Comparison of ENCODE assay signal across 9 cellular contexts in the genomic region with DNA sequence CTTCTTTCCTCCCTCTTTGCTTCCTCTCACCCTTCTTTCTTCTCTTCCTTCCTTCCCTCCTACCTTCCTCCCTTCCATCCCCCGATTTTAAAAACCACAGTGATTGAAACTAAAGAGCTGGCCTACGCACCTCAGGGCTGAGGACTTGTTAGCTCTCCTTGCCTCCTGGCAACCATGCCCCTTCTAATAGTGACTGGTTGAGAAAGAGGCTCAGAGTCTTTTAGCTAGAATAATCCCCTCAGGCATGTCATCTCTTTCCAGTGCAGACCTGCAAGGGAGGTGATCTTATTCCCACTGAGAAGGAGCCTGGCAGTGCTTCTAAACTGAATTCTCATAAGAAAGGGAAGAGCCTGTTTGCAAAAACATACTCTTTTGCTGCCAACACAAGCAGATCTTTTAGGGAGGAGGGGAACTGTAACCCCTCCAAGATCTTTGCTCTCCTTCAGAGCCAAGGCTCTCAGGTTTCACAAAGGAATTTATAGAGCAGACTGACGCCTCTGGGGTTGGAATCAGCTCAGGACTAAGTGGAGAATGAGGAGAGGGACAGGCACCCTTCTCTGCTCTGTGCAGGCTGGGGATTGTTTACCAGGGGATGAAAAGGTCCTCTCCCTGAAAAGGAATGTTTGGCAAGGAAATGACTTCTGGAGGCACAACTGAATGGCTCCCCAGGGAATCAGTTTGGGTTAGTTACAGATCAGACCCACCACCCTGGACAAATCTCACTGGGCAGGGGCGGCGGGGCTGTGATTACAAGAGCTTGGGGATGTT. TPM values are rescaled to one million over a fixed set of nuclear protein-coding genes. Genes with fewer than 3 reads are reported as not detected.
DNase-seq lines count a peak whose midpoint lies in the region; ATAC-seq and TF ChIP-seq lines count a peak whose summit lies in the region.
"Had no signal": no experiment of that assay in that cellular context is flagged by ENCODE, and none has a peak within 500 bp of the region (broad histone marks: within the 10 kb centered on the region; RNA-seq: fewer than 3 reads in every experiment).

No MANE protein-coding gene starts in this region.

- peak overlapping the region; percentile 52 to 74 (median 57) for H3K27ac ChIP-seq in thyroid gland

- DNase-seq in HT1080 (ENCODE audit: low read depth), result peak; percentile 82
- DNase-seq in astrocyte of the spinal cord (ENCODE audit: low read depth, low spot score), result peak; percentile 92
- peak; percentile 43 for DNase-seq in kidney glomerular epithelial cell (lab: John Stamatoyannopoulos, UW)
- DNase-seq in thyroid gland, result peak; percentile 29 to 52
- no peak for DNase-seq in GM10248 (ENCODE audit: extremely low spot score)
- no peak for DNase-seq in stimulated activated CD4-positive, alpha-beta T cell treated with anti-CD3 and anti-CD28 coated beads, Interleukin-12 subunit alpha, Interleukin-12 subunit beta, amount 100 ng/mL, for 4 hours
- DNase-seq: effector CD8-positive, alpha-beta T cell had no signal

- POLR2A ChIA-PET in GM10248 (lab: Yijun Ruan, JAX), result no interaction called here

- CTCF ChIA-PET in GM10248 (lab: Yijun Ruan, JAX), result interaction anchor here (1.2 to 1.8 kb wide), 3 partner anchors 9 to 320 kb away, joined by 4 to 5 read pairs (median 4); a partner anchor contains a TSS

- peaks cover 20 to 26% of the 10 kb centered on the region in 2 donors for H3K4me1 ChIP-seq in thyroid gland

- H3K36me3 ChIP-seq in thyroid gland, result no peaks in the 10 kb centered on the region

- WGBS in thyroid gland, 2 donors, result 27 to 28% methylated on average over 5 of the region's 5 CpGs

- intact Hi-C loops in thyroid gland (cut with DNase I), result no loop called here

- ATAC-seq in GM21515 (IDR thresholded peaks at IDR 0.05; ENCODE audit: unreplicated experiment), result no peak
- ATAC-seq in HG02981 (IDR thresholded peaks at IDR 0.05; ENCODE audit: unreplicated experiment), result no peak

- no peaks in the 10 kb centered on the region for H3K27me3 ChIP-seq in thyroid gland

- in situ Hi-C loops in astrocyte of the spinal cord (cut with HindIII; ENCODE audit: low sequenced_read_pairs), result no loop called here

- no peak for TF ChIP-seq CTCF in astrocyte of the spinal cord (IDR thresholded peaks at IDR 0.05; ENCODE audit: low read depth, low read length)
- TF ChIP-seq CTCF in thyroid gland (IDR thresholded peaks at IDR 0.05), result no peak
- TF ChIP-seq CTCF in GM10248 (IDR thresholded peaks at IDR 0.05; ENCODE audit: control extremely low read depth, extremely low read depth, low read depth, missing control alignments), result no peak

- H3K4me3 ChIP-seq in astrocyte of the spinal cord (ENCODE audit: low read depth, low read length) (no peak overlapping the region), thyroid gland (replicated peaks in 1 of 3) (no peak overlapping the region)

- no peaks in the 10 kb centered on the region for H3K9me3 ChIP-seq in thyroid gland

- TF ChIP-seq POLR2A in thyroid gland (IDR thresholded peaks at IDR 0.05), result no peak

RNA-seq across cellular contexts. Expression of a gene that starts 9.4 kb away (rescaled TPM):
- 75.3 and 102 TPM in 2 replicates for total RNA-seq in HT1080 (2014; rRNA removed; shearing (Covaris generic))
- polyA plus RNA-seq in HT1080 (2015; cell fraction: cytosol; rRNA removed), result 131 and 135 TPM in 2 replicates
- 142 and 160 TPM in 2 replicates for polyA plus RNA-seq in HT1080 (2015; cell fraction: nucleus; rRNA removed)
- under 1 TPM in 1 of 4 donors, not detected in 3; 0.94 TPM for total RNA-seq in thyroid gland

RNA-seq across cellular contexts. Expression of a gene that starts 58.5 kb away (rescaled TPM):
- total RNA-seq in HT1080 (2014; rRNA removed; shearing (Covaris generic)), result 90.6 and 100 TPM in 2 replicates
- 53.6 and 54.9 TPM in 2 replicates for polyA plus RNA-seq in HT1080 (2015; cell fraction: cytosol; rRNA removed)
- 73.7 and 74.7 TPM in 2 replicates for polyA plus RNA-seq in HT1080 (2015; cell fraction: nucleus; rRNA removed)
- total RNA-seq in thyroid gland, result 10 to 100 TPM; 20.4 to 62.6 (median 36.3) TPM

Comparison
In these comparisons a context has a peak if more than half of its experiments do, and no peak if none do; other contexts are left out.
1. DNase-seq: peak in HT1080 (single experiment), astrocyte of the spinal cord (single experiment), kidney glomerular epithelial cell (single experiment) and thyroid gland (2 of 2); none in GM10248 (single experiment) and stimulated activated CD4-positive, alpha-beta T cell treated with anti-CD3 and anti-CD28 coated beads, Interleukin-12 subunit alpha, Interleukin-12 subunit beta, amount 100 ng/mL, for 4 hours (single experiment).
2. RNA of a gene that starts 9.4 kb away (total RNA-seq): 75.3 to 102 TPM in HT1080; 0.94 TPM in thyroid gland; every median in the first group is over 10 times any median in the second.